In genomic region chr3:109640146-109640652, GRCh38 we compare ENCODE assay signal across 1 cellular context.
TF ChIP-seq lines count a peak whose summit lies in the region.

No MANE protein-coding gene starts in this region.

TF ChIP-seq in liver, 16 proteins besides CTCF, POLR2A, EP300 and RAD21 (continued from another document):
- no peak for TF ChIP-seq REST (IDR thresholded peaks at IDR 0.05)
- TF ChIP-seq YY1 (IDR thresholded peaks at IDR 0.05): no peak
- TF ChIP-seq FOXA2 (IDR thresholded peaks at IDR 0.05): peak; percentile 49
- TF ChIP-seq ATF3 (IDR thresholded peaks at IDR 0.05): no peak
- no peak for TF ChIP-seq SP1 (IDR thresholded peaks at IDR 0.05)
